ENCODE assay signal across 22 cellular contexts in the genomic region with DNA sequence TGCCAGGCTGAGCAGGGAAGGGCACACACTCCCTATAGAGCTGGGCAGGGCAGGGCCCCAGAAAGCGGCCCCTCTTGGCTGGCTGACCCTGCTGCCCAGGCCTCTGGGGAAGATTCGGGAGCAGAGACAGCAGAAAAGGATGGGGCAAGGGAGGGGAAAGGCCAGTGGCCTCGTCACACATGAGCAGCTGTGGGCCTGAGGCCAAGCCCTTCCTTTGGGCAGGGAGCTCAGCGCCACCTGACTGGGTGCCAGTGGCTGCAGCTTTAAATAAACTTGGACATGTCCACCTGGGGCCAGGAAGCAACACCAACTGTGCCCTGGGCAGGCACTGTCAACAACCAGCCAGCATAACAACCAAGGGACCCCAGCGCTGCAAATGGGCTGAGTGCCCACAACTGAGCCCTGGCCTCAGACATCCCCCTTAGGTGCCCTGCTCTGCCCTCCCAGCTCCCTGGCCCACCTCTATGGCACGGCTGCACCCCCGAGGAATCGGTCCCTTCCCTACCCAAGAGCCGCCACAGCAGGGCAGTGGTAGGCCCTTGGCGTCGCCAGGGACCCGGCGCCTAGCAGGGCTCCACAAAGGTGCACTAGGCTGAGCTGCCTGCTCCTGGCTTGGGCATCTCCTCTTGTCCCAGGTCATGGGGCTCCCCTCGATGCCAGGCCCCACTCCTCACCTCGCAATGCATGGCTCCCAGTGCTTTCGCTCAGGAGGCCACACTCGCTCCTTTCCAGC. TPM values are rescaled to one million over a fixed set of nuclear protein-coding genes. Genes with fewer than 3 reads are reported as not detected.
DNase-seq lines count a peak whose midpoint lies in the region; ATAC-seq, FAIRE-seq and TF ChIP-seq lines count a peak whose summit lies in the region.
"Had no signal": no experiment of that assay in that cellular context is flagged by ENCODE, and none has a peak within 500 bp of the region (broad histone marks: within the 10 kb centered on the region; RNA-seq: fewer than 3 reads in every experiment).

No MANE protein-coding gene starts in this region.

- H3K36me3 ChIP-seq in body of pancreas (replicated peaks in 1 of 2; ENCODE audit: insufficient read depth in 1 of 2, low read depth in 2 of 2) (no peaks in the 10 kb centered on the region), right atrium auricular region (no peaks in the 10 kb centered on the region), upper lobe of right lung (no peaks in the 10 kb centered on the region), small intestine (ENCODE audit: control insufficient read depth in 2 of 2, insufficient read depth in 2 of 2, low read length in 2 of 2) (no peaks in the 10 kb centered on the region)
- H3K36me3 ChIP-seq: BLaER1, HAP-1, MG63, ovary had no signal

- H3K9me3 ChIP-seq in body of pancreas (no peaks in the 10 kb centered on the region), right atrium auricular region (no peaks in the 10 kb centered on the region), upper lobe of right lung (no peaks in the 10 kb centered on the region), small intestine (ENCODE audit: control insufficient read depth, low read depth) (no peaks in the 10 kb centered on the region)
- H3K9me3 ChIP-seq: BLaER1, HAP-1, MG63, mucosa of descending colon, ovary had no signal

- H3K4me1 ChIP-seq in body of pancreas: peaks cover 5% of the 10 kb centered on the region
- H3K4me1 ChIP-seq in right atrium auricular region: peaks cover 0 to 41% of the 10 kb centered on the region in 2 donors
- no peaks in the 10 kb centered on the region for H3K4me1 ChIP-seq in upper lobe of right lung
- H3K4me1 ChIP-seq in small intestine (ENCODE audit: control insufficient read depth in 2 of 2, insufficient read depth in 1 of 2, low read depth in 1 of 2, low read length in 1 of 2): no peaks in the 10 kb centered on the region
- H3K4me1 ChIP-seq: HAP-1 had no signal

- DNase-seq in body of pancreas (peak in 3 of 4 donors; percentile 30 to 56 (median 43)), right atrium auricular region (ENCODE audit: low spot score) (no peak), renal cortical epithelial cell (ENCODE audit: low read depth) (peak; percentile 8), upper lobe of right lung (no peak), small intestine (no peak), mucosa of gallbladder (ENCODE audit: low spot score) (no peak)
- DNase-seq: DMS 273 treated with DMSO at 0.1 percent for 48 hours; MG63; mucosa of descending colon; NCI-H82; ovary; stimulated activated naive B cell treated with anti-CD40 and anti-IgM and Interleukin-4, amounts not matched to agents 10 μg/mL and 1 μg/mL and 100 μg/mL, for 72 hours; T-helper 1 cell; trophoblast cell had no signal

- H3K4me3 ChIP-seq in body of pancreas (no peak overlapping the region), right atrium auricular region (no peak overlapping the region), upper lobe of right lung (no peak overlapping the region), small intestine (ENCODE audit: low read depth in 1 of 2, low read length in 2 of 2) (no peak overlapping the region)
- H3K4me3 ChIP-seq: BLaER1, coronary artery, HAP-1, MG63, mucosa of descending colon, ovary had no signal

- peak; percentile 19; the same call in 1 of the 2 replicates for TF ChIP-seq EP300 in Ishikawa (IDR thresholded peaks at IDR 0.05; ENCODE audit: borderline replicate concordance)

- H3K27me3 ChIP-seq in body of pancreas (peaks cover 0 to 6% of the 10 kb centered on the region in 2 donors), right atrium auricular region (no peaks in the 10 kb centered on the region), upper lobe of right lung (peaks cover 25% of the 10 kb centered on the region), small intestine (ENCODE audit: control insufficient read depth in 2 of 2, insufficient read depth in 2 of 2, low read length in 2 of 2) (peaks cover 17 to 24% of the 10 kb centered on the region in 2 donors)
- H3K27me3 ChIP-seq: MG63, ovary had no signal

- no peak for TF ChIP-seq RAD21 in Ishikawa (IDR thresholded peaks at IDR 0.05; ENCODE audit: low read depth)

- intact Hi-C loops in body of pancreas (cut with DNase I): no loop called here
- intact Hi-C loops in upper lobe of right lung (cut with DNase I): no loop called here

- TF ChIP-seq CTCF in body of pancreas (IDR thresholded peaks at IDR 0.05): no peak
- TF ChIP-seq CTCF in right atrium auricular region (IDR thresholded peaks at IDR 0.05): no peak
- TF ChIP-seq CTCF in upper lobe of right lung (IDR thresholded peaks at IDR 0.05): no peak

- ATAC-seq in body of pancreas: no peak
- no peak for ATAC-seq in upper lobe of right lung
- ATAC-seq in GM18519 (IDR thresholded peaks at IDR 0.05; ENCODE audit: low FRiP score, unreplicated experiment): no peak
- ATAC-seq: activated T-helper 17 cell treated with anti-CD3 and anti-CD28 coated beads, Interleukin-2, amount 50 U/mL, for 72 hours; mucosa of descending colon; stimulated activated naive B cell treated with anti-CD40 and anti-IgM and Interleukin-4, amounts not matched to agents 10 μg/mL and 1 μg/mL and 100 μg/mL, for 72 hours had no signal

- H3K27ac ChIP-seq in body of pancreas (no peak overlapping the region), right atrium auricular region (peak overlapping the region; percentile 89 to 95), upper lobe of right lung (no peak overlapping the region), small intestine (ENCODE audit: low read depth in 1 of 2, low read length in 1 of 2) (no peak overlapping the region)
- H3K27ac ChIP-seq: BLaER1, coronary artery, ovary had no signal

- 66 to 76% methylated on average over 8 to 17 of the region's 17 CpGs for WGBS in body of pancreas, 2 donors
- 81 to 85% (median 81%) methylated on average over 17 of the region's 17 CpGs for WGBS in small intestine, 3 donors

- no peak for FAIRE-seq in small intestine (lab: Jason Lieb, UNC)
- FAIRE-seq: islet of Langerhans had no signal

- no peak for TF ChIP-seq POLR2A in body of pancreas (IDR thresholded peaks at IDR 0.05)

TF ChIP-seq in Ishikawa, 13 proteins besides CTCF, POLR2A, EP300 and RAD21:
- TF ChIP-seq TAF1 (IDR thresholded peaks at IDR 0.05; ENCODE audit: low read depth) (no peak), CREB1 (IDR thresholded peaks at IDR 0.05; ENCODE audit: low read depth) (no peak), TCF12 (IDR thresholded peaks at IDR 0.05; ENCODE audit: low read depth) (0 out of 2 replicates have a peak, but pooled peaks have one; percentile 24), NFIC (IDR thresholded peaks at IDR 0.05) (peak; percentile 85), ZBTB7A (IDR thresholded peaks at IDR 0.05; ENCODE audit: low read depth) (no peak)
- TF ChIP-seq, protein P1, sequence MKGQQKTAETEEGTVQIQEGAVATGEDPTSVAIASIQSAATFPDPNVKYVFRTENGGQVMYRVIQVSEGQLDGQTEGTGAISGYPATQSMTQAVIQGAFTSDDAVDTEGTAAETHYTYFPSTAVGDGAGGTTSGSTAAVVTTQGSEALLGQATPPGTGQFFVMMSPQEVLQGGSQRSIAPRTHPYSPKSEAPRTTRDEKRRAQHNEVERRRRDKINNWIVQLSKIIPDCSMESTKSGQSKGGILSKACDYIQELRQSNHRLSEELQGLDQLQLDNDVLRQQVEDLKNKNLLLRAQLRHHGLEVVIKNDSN (IDR thresholded peaks at IDR 0.05): peak; percentile 64

RNA-seq across cellular contexts. Expression of a gene that starts 2.6 kb away (rescaled TPM):
- total RNA-seq in body of pancreas (1 to 10 TPM in 1 of 2 donors, under 1 TPM in 1; 0.52 to 7.6 TPM), right atrium auricular region (10 to 100 TPM; 79.9 to 84.7 TPM), renal cortical epithelial cell (0.20 and 1.6 TPM in 2 replicates), upper lobe of right lung (0.17 TPM), mucosa of gallbladder (0.23 TPM)
- 1 to 10 TPM; 1.3 to 1.8 (median 1.6) TPM for polyA plus RNA-seq in small intestine
- total RNA-seq: epithelial cell of proximal tubule had no signal

Comparison
In these comparisons a context has a peak if more than half of its experiments do, and no peak if none do; other contexts are left out.
1. DNase-seq: peak in body of pancreas (3 of 4) and renal cortical epithelial cell (single experiment); none in right atrium auricular region (single experiment), upper lobe of right lung (single experiment), small intestine (single experiment) and mucosa of gallbladder (single experiment).
2. H3K27ac ChIP-seq: peak in right atrium auricular region (2 of 2); none in body of pancreas (0 of 4), upper lobe of right lung (single experiment) and small intestine (0 of 2).
3. RNA of a gene that starts 2.6 kb away (total RNA-seq): 79.9 to 84.7 TPM in right atrium auricular region; 0.52 to 7.6 TPM in body of pancreas, 0.23 TPM in mucosa of gallbladder (single experiment), 0.20 to 1.6 TPM in renal cortical epithelial cell and 0.17 TPM in upper lobe of right lung (single experiment); every median in the first group is over 4 times any median in the second.